In genomic region chr1:222824641-222825040, GRCh38 we compare ENCODE assay signal across 1 cellular context.
TF ChIP-seq lines count a peak whose summit lies in the region.

No MANE protein-coding gene starts in this region.

TF ChIP-seq in IMR-90, 13 proteins besides CTCF, POLR2A, EP300 and RAD21:
- TF ChIP-seq CHD1 (IDR thresholded peaks at IDR 0.05; ENCODE audit: low read depth, low read length): no peak
